Comparison of ENCODE assay signal across 8 cellular contexts in the genomic region with DNA sequence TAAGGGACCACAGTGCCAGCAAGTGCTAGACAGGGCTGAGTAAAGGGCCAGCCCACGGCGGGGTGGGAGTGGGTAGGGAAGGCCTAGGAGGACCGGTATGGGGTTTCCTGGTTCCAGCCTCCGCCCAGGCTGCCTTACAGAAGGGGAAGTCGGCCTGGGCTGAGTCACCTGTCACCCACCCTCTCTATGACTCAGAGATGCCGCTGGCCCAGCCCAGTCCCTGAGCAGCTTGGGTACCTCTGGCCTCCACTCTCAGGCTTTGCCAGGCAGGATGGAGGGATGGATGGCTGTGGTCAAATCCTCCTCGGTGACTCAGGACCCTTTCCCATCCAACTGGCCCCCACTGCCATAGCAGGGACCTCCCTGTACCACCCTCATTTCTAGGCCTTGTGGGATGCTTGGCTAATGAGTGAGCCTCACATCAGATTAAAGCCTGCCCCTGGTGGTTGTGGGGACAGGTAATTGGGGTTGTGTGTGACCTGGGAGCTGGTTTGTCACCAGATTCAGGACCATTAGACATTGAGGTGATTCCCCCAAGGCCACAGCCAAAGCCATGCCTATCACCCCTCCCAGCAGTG. TPM values are rescaled to one million over a fixed set of nuclear protein-coding genes. Genes with fewer than 3 reads are reported as not detected.
DNase-seq lines count a peak whose midpoint lies in the region; ATAC-seq and TF ChIP-seq lines count a peak whose summit lies in the region.
"Had no signal": no experiment of that assay in that cellular context is flagged by ENCODE, and none has a peak within 500 bp of the region (broad histone marks: within the 10 kb centered on the region; RNA-seq: fewer than 3 reads in every experiment).

No MANE protein-coding gene starts in this region.

- in situ Hi-C loops in Panc1 (cut with HindIII; ENCODE audit: low pct_unique_long_range_greater_than_20kb, low sequenced_read_pairs), result no loop called here

- H3K27me3 ChIP-seq in Panc1 (ENCODE audit: control insufficient read depth, insufficient read depth, low read length) (no peaks in the 10 kb centered on the region), Caco-2 (replicated peaks; ENCODE audit: control insufficient read depth, insufficient read depth, low read length) (no peaks in the 10 kb centered on the region)
- H3K27me3 ChIP-seq: SJSA1 had no signal

- TF ChIP-seq CTCF in Panc1 (IDR thresholded peaks at IDR 0.05), result no peak
- no peak for TF ChIP-seq CTCF in Caco-2 (IDR thresholded peaks at IDR 0.05; ENCODE audit: insufficient read depth in 1 of 2, low read depth in 1 of 2, low read length in 1 of 2, severe bottlenecking in 1 of 2, unreplicated experiment in 1 of 2)

- no peaks in the 10 kb centered on the region for H3K27me3 Mint-ChIP-seq in activated T-helper 1 cell treated with anti-CD3 and anti-CD28 coated beads, Interleukin-12 subunit alpha, Interleukin-12 subunit beta, Interleukin-2, Interleukin-4 antibody, amounts not matched to agents 30 ng/mL and 10 ng/mL and 1 ng/mL, durations not matched to agents 14 hours and 24 hours and 36 hours (ENCODE audit: insufficient read depth)
- no peaks in the 10 kb centered on the region for H3K27me3 Mint-ChIP-seq in Caco-2 (ENCODE audit: insufficient read depth, unreplicated experiment)

- H3K9me3 Mint-ChIP-seq in activated T-helper 1 cell treated with anti-CD3 and anti-CD28 coated beads, Interleukin-12 subunit alpha, Interleukin-12 subunit beta, Interleukin-2, Interleukin-4 antibody, amounts not matched to agents 30 ng/mL and 10 ng/mL and 1 ng/mL, durations not matched to agents 14 hours and 24 hours and 36 hours, result no peaks in the 10 kb centered on the region
- no peaks in the 10 kb centered on the region for H3K9me3 Mint-ChIP-seq in Caco-2 (ENCODE audit: unreplicated experiment)

- H3K9me3 ChIP-seq in Panc1 (ENCODE audit: control insufficient read depth, insufficient read depth, low read depth, low read length) (no peaks in the 10 kb centered on the region), Caco-2 (no peaks in the 10 kb centered on the region)
- H3K9me3 ChIP-seq: SJSA1 had no signal

- BruUV-seq in Panc1 (replicated peaks; lab: Mats Ljungman, UMichigan), result no TSS peak
- no TSS peak for BruUV-seq in Caco-2 (replicated peaks; lab: Mats Ljungman, UMichigan)

- DNase-seq in H4 (ENCODE audit: low spot score) (peak; percentile 79), Panc1 (ENCODE audit: low read depth, low spot score) (no peak), glomerular visceral epithelial cell (ENCODE audit: extremely low spot score) (peak; percentile 86), Caco-2 (no peak)
- peak; percentile 72 for DNase-seq in activated T-helper 1 cell treated with anti-CD3 and anti-CD28 coated beads, Interleukin-12 subunit alpha, Interleukin-12 subunit beta, Interleukin-2, Interleukin-4 antibody, amounts not matched to agents 30 ng/mL and 10 ng/mL and 1 ng/mL, durations not matched to agents 14 hours and 24 hours and 36 hours (ENCODE audit: low spot score)
- DNase-seq in stimulated activated CD4-positive, alpha-beta T cell treated with anti-CD3 and anti-CD28 coated beads, Interleukin-4, amount 100 ng/mL, for 48 hours (ENCODE audit: low read depth in 2 of 2), result peak; percentile 76 to 86

- POLR2A ChIA-PET in Panc1 (lab: Charles Lee) (no interaction called here), Caco-2 (lab: Charles Lee) (no interaction called here)

- H3K27ac ChIP-seq in Panc1 (ENCODE audit: low read length), result no peak overlapping the region
- H3K27ac ChIP-seq: SJSA1 had no signal

- peaks cover 47% of the 10 kb centered on the region for H3K4me1 Mint-ChIP-seq in activated T-helper 1 cell treated with anti-CD3 and anti-CD28 coated beads, Interleukin-12 subunit alpha, Interleukin-12 subunit beta, Interleukin-2, Interleukin-4 antibody, amounts not matched to agents 30 ng/mL and 10 ng/mL and 1 ng/mL, durations not matched to agents 14 hours and 24 hours and 36 hours (ENCODE audit: low read depth)
- H3K4me1 Mint-ChIP-seq in Caco-2 (ENCODE audit: low read depth, unreplicated experiment), result no peaks in the 10 kb centered on the region

- no peaks in the 10 kb centered on the region for H3K36me3 ChIP-seq in Panc1 (ENCODE audit: control insufficient read depth, insufficient read depth, low read length)
- no peaks in the 10 kb centered on the region for H3K36me3 ChIP-seq in Caco-2 (ENCODE audit: control insufficient read depth, insufficient read depth, low read length)
- H3K36me3 ChIP-seq: SJSA1 had no signal

- no peaks in the 10 kb centered on the region for H3K4me1 ChIP-seq in Panc1 (ENCODE audit: control insufficient read depth, insufficient read depth, low read length)
- no peaks in the 10 kb centered on the region for H3K4me1 ChIP-seq in Caco-2

- H3K4me3 Mint-ChIP-seq in activated T-helper 1 cell treated with anti-CD3 and anti-CD28 coated beads, Interleukin-12 subunit alpha, Interleukin-12 subunit beta, Interleukin-2, Interleukin-4 antibody, amounts not matched to agents 30 ng/mL and 10 ng/mL and 1 ng/mL, durations not matched to agents 14 hours and 24 hours and 36 hours, result peak overlapping the region; percentile 45
- H3K4me3 Mint-ChIP-seq in Caco-2 (ENCODE audit: unreplicated experiment), result no peak overlapping the region

- H3K27ac Mint-ChIP-seq in activated T-helper 1 cell treated with anti-CD3 and anti-CD28 coated beads, Interleukin-12 subunit alpha, Interleukin-12 subunit beta, Interleukin-2, Interleukin-4 antibody, amounts not matched to agents 30 ng/mL and 10 ng/mL and 1 ng/mL, durations not matched to agents 14 hours and 24 hours and 36 hours, result peak overlapping the region; percentile 89
- no peak overlapping the region for H3K27ac Mint-ChIP-seq in Caco-2 (ENCODE audit: unreplicated experiment)

- peaks cover 6% of the 10 kb centered on the region for H3K36me3 Mint-ChIP-seq in activated T-helper 1 cell treated with anti-CD3 and anti-CD28 coated beads, Interleukin-12 subunit alpha, Interleukin-12 subunit beta, Interleukin-2, Interleukin-4 antibody, amounts not matched to agents 30 ng/mL and 10 ng/mL and 1 ng/mL, durations not matched to agents 14 hours and 24 hours and 36 hours (ENCODE audit: low read depth)
- H3K36me3 Mint-ChIP-seq in Caco-2 (ENCODE audit: insufficient read depth, unreplicated experiment), result no peaks in the 10 kb centered on the region

- CTCF ChIA-PET in Panc1 (lab: Charles Lee) (no interaction called here), Caco-2 (lab: Charles Lee) (no interaction called here)

- H3K4me3 ChIP-seq in Panc1 (ENCODE audit: low read depth in 2 of 2, low read length in 2 of 2) (no peak overlapping the region), Caco-2 (ENCODE audit: low read depth, low read length) (no peak overlapping the region)
- H3K4me3 ChIP-seq: SJSA1 had no signal

- intact Hi-C loops in Panc1 (cut with micrococcal nuclease; ENCODE audit: unreplicated experiment), result no loop called here
- intact Hi-C loops in activated T-helper 1 cell treated with anti-CD3 and anti-CD28 coated beads, Interleukin-12 subunit alpha, Interleukin-12 subunit beta, Interleukin-2, Interleukin-4 antibody, amounts not matched to agents 30 ng/mL and 10 ng/mL and 1 ng/mL, durations not matched to agents 14 hours and 24 hours and 36 hours (cut with micrococcal nuclease), result loop anchor here (1.0 kb wide), 5 partner anchors 15 to 96 kb away; a partner anchor contains a TSS
- intact Hi-C loops in Caco-2 (cut with micrococcal nuclease; ENCODE audit: unreplicated experiment), result no loop called here

- ATAC-seq in Panc1 (peak; percentile 90), HG03521 (IDR thresholded peaks at IDR 0.05; ENCODE audit: unreplicated experiment) (no peak)

RNA-seq across cellular contexts. Expression of a gene that starts 13.9 kb away (rescaled TPM):
- total RNA-seq in H4 (2014; rRNA removed; shearing (Covaris generic)), result 0.56 and 1.8 TPM in 2 replicates
- 5.5 TPM for total RNA-seq in Panc1 (2021; ENCODE audit: unreplicated experiment)
- polyA plus RNA-seq in Panc1 (2012; ENCODE audit: insufficient read length), result 6.9 TPM
- 8.2 and 8.3 TPM in 2 replicates for total RNA-seq in activated T-helper 1 cell treated with anti-CD3 and anti-CD28 coated beads, Interleukin-12 subunit alpha, Interleukin-12 subunit beta, Interleukin-2, Interleukin-4 antibody, amounts not matched to agents 30 ng/mL and 10 ng/mL and 1 ng/mL, durations not matched to agents 14 hours and 24 hours and 36 hours
- 0.27 and 0.74 TPM in 2 replicates for total RNA-seq in Caco-2 (2022)

RNA-seq across cellular contexts. Expression of a gene that starts 18.2 kb away (rescaled TPM):
- total RNA-seq in H4 (2014; rRNA removed; shearing (Covaris generic)), result 1.8 and 3.4 TPM in 2 replicates
- 15.4 TPM for total RNA-seq in Panc1 (2021; ENCODE audit: unreplicated experiment)
- 10.4 TPM for polyA plus RNA-seq in Panc1 (2012; ENCODE audit: insufficient read length)
- 9.6 and 9.8 TPM in 2 replicates for total RNA-seq in activated T-helper 1 cell treated with anti-CD3 and anti-CD28 coated beads, Interleukin-12 subunit alpha, Interleukin-12 subunit beta, Interleukin-2, Interleukin-4 antibody, amounts not matched to agents 30 ng/mL and 10 ng/mL and 1 ng/mL, durations not matched to agents 14 hours and 24 hours and 36 hours
- total RNA-seq in Caco-2 (2022), result 6.0 and 7.9 TPM in 2 replicates

RNA-seq across cellular contexts. Expression of a gene that starts 42.5 kb away (rescaled TPM):
- total RNA-seq in H4 (2014; rRNA removed; shearing (Covaris generic)), result 6.1 and 7.6 TPM in 2 replicates
- total RNA-seq in Panc1 (2021; ENCODE audit: unreplicated experiment) (2.4 TPM), Caco-2 (2022) (11.9 and 13.8 TPM in 2 replicates)
- 1.9 TPM for polyA plus RNA-seq in Panc1 (2012; ENCODE audit: insufficient read length)
- 0.23 and 0.34 TPM in 2 replicates for total RNA-seq in activated T-helper 1 cell treated with anti-CD3 and anti-CD28 coated beads, Interleukin-12 subunit alpha, Interleukin-12 subunit beta, Interleukin-2, Interleukin-4 antibody, amounts not matched to agents 30 ng/mL and 10 ng/mL and 1 ng/mL, durations not matched to agents 14 hours and 24 hours and 36 hours

RNA-seq across cellular contexts. Expression of a gene that starts 45.2 kb away (rescaled TPM):
- total RNA-seq in H4 (2014; rRNA removed; shearing (Covaris generic)), result 2.0 and 2.8 TPM in 2 replicates
- total RNA-seq in Panc1 (2021; ENCODE audit: unreplicated experiment) (4.7 TPM), Caco-2 (2022) (4.2 and 6.2 TPM in 2 replicates)
- polyA plus RNA-seq in Panc1 (2012; ENCODE audit: insufficient read length), result 8.6 TPM
- total RNA-seq in activated T-helper 1 cell treated with anti-CD3 and anti-CD28 coated beads, Interleukin-12 subunit alpha, Interleukin-12 subunit beta, Interleukin-2, Interleukin-4 antibody, amounts not matched to agents 30 ng/mL and 10 ng/mL and 1 ng/mL, durations not matched to agents 14 hours and 24 hours and 36 hours, result 1.6 and 1.9 TPM in 2 replicates

RNA-seq across cellular contexts. Expression of a gene that starts 57.8 kb away (rescaled TPM):
- 59.5 and 74.2 TPM in 2 replicates for total RNA-seq in H4 (2014; rRNA removed; shearing (Covaris generic))
- 111 TPM for total RNA-seq in Panc1 (2021; ENCODE audit: unreplicated experiment)
- 107 TPM for polyA plus RNA-seq in Panc1 (2012; ENCODE audit: insufficient read length)
- 168 and 169 TPM in 2 replicates for total RNA-seq in activated T-helper 1 cell treated with anti-CD3 and anti-CD28 coated beads, Interleukin-12 subunit alpha, Interleukin-12 subunit beta, Interleukin-2, Interleukin-4 antibody, amounts not matched to agents 30 ng/mL and 10 ng/mL and 1 ng/mL, durations not matched to agents 14 hours and 24 hours and 36 hours
- total RNA-seq in Caco-2 (2022), result 110 and 117 TPM in 2 replicates

Comparison
In these comparisons a context has a peak if more than half of its experiments do, and no peak if none do; other contexts are left out.
1. DNase-seq: peak in H4 (single experiment), activated T-helper 1 cell treated with anti-CD3 and anti-CD28 coated beads, Interleukin-12 subunit alpha, Interleukin-12 subunit beta, Interleukin-2, Interleukin-4 antibody, amounts not matched to agents 30 ng/mL and 10 ng/mL and 1 ng/mL, durations not matched to agents 14 hours and 24 hours and 36 hours (single experiment), glomerular visceral epithelial cell (single experiment) and stimulated activated CD4-positive, alpha-beta T cell treated with anti-CD3 and anti-CD28 coated beads, Interleukin-4, amount 100 ng/mL, for 48 hours (2 of 2); none in Panc1 (single experiment) and Caco-2 (0 of 2).